7 cellular contexts compared by ENCODE assay signal in genomic region chr2:176582990-176583481, GRCh38.
DNase-seq lines count a peak whose midpoint lies in the region; ATAC-seq and TF ChIP-seq lines count a peak whose summit lies in the region.

No MANE protein-coding gene starts in this region.

- no peak for TF ChIP-seq EP300 in gastroesophageal sphincter (IDR thresholded peaks at IDR 0.05)

- BruUV-seq in HCT116 (replicated peaks; lab: Mats Ljungman, UMichigan): no TSS peak

- peaks cover 14% of the 10 kb centered on the region for H3K27me3 Mint-ChIP-seq in activated CD4-positive, alpha-beta memory T cell treated with anti-CD3 and anti-CD28 coated beads for 36 hours

- H3K36me3 Mint-ChIP-seq in activated CD4-positive, alpha-beta memory T cell treated with anti-CD3 and anti-CD28 coated beads for 36 hours: no peaks in the 10 kb centered on the region

- peak overlapping the region; percentile 62 for H3K4me2 ChIP-seq in HCT116 (ENCODE audit: low read length)

- RAD21 ChIA-PET in HCT116 (lab: Charles Lee; ENCODE audit: low non-redundant PET in 1 of 2, low total read pairs in 2 of 2, uncharacterized antibody in 2 of 2, unreplicated experiment in 2 of 2): interaction anchor here (1.0 to 1.6 kb wide), 2 partner anchors 28 to 29 kb away, joined by 3 to 5 read pairs; no protein-coding TSS in a partner anchor

- TF ChIP-seq POLR2A in HCT116 (IDR thresholded peaks at IDR 0.05; ENCODE audit: borderline replicate concordance, extremely low read depth, insufficient read depth, insufficient read length) (no peak), gastroesophageal sphincter (IDR thresholded peaks at IDR 0.05) (no peak)

- H3K4me3 Mint-ChIP-seq in activated CD4-positive, alpha-beta memory T cell treated with anti-CD3 and anti-CD28 coated beads for 36 hours: no peak overlapping the region

- H3K27me3 ChIP-seq in HCT116 (ENCODE audit: insufficient read depth, low read length) (no peaks in the 10 kb centered on the region), RWPE2 (ENCODE audit: insufficient read depth, poor library complexity, severe bottlenecking) (no peaks in the 10 kb centered on the region), gastroesophageal sphincter (peaks cover 5% of the 10 kb centered on the region)

- no peak overlapping the region for H3K27ac Mint-ChIP-seq in activated CD4-positive, alpha-beta memory T cell treated with anti-CD3 and anti-CD28 coated beads for 36 hours

- H2AFZ ChIP-seq in HCT116 (ENCODE audit: low read depth, low read length, poor library complexity, severe bottlenecking): peak overlapping the region; percentile 69

- TF ChIP-seq RAD21 in HCT116 (IDR thresholded peaks at IDR 0.05; ENCODE audit: low read depth): no peak

- TF ChIP-seq CTCF in HCT116 (IDR thresholded peaks at IDR 0.05 in 2 of 3, conservative IDR thresholded peaks at IDR 0.05 in 1 of 3; ENCODE audit: borderline replicate concordance in 1 of 3, insufficient read depth in 1 of 3, low read depth in 2 of 3, low read length in 2 of 3) (no peak), RWPE2 (IDR thresholded peaks at IDR 0.05; ENCODE audit: poor library complexity, severe bottlenecking) (no peak), gastroesophageal sphincter (IDR thresholded peaks at IDR 0.05) (no peak)

- peak; percentile 65 for DNase-seq in HCT116 (ENCODE audit: low read depth, low spot score)
- peak; percentile 65 for DNase-seq in RWPE2 (ENCODE audit: low spot score)
- peak; percentile 31 for DNase-seq in smooth muscle cell of the brain vasculature (ENCODE audit: low read depth, low spot score)
- no peak for DNase-seq in activated CD4-positive, CD25-positive, alpha-beta regulatory T cell treated with anti-CD3 and anti-CD28 coated beads, Interleukin-2, amount 50 U/mL, for 72 hours
- no peak for DNase-seq in cortex of kidney (lab: John Stamatoyannopoulos, UW)
- DNase-seq in activated CD4-positive, alpha-beta memory T cell treated with anti-CD3 and anti-CD28 coated beads for 36 hours: no peak

- H3K9me2 ChIP-seq in HCT116 (ENCODE audit: insufficient read depth): no peaks in the 10 kb centered on the region

- no peaks in the 10 kb centered on the region for H4K20me1 ChIP-seq in HCT116 (ENCODE audit: insufficient read depth)

- H3K36me3 ChIP-seq in HCT116 (ENCODE audit: control insufficient read depth in 1 of 2, insufficient read depth in 2 of 2, low read length in 2 of 2) (no peaks in the 10 kb centered on the region), RWPE2 (ENCODE audit: low read depth) (no peaks in the 10 kb centered on the region), gastroesophageal sphincter (no peaks in the 10 kb centered on the region)

- H3K9me3 ChIP-seq in HCT116 (ENCODE audit: control insufficient read depth in 1 of 2, insufficient read depth in 1 of 2, low read depth in 1 of 2, low read length in 2 of 2) (no peaks in the 10 kb centered on the region), RWPE2 (ENCODE audit: severe bottlenecking) (no peaks in the 10 kb centered on the region), gastroesophageal sphincter (no peaks in the 10 kb centered on the region)

- 10 to 27% methylated on average over 2 of the region's 2 CpGs for WGBS in gastroesophageal sphincter (ENCODE audit: low coverage in 1 of 2), 2 donors

- no peak overlapping the region for H3K27ac ChIP-seq in HCT116 (ENCODE audit: low read depth, low read length)
- H3K27ac ChIP-seq in RWPE2 (ENCODE audit: poor library complexity, severe bottlenecking): peak overlapping the region; percentile 83
- H3K27ac ChIP-seq in gastroesophageal sphincter: no peak overlapping the region

- H3K4me1 ChIP-seq in HCT116 (ENCODE audit: control insufficient read depth in 1 of 2, insufficient read depth in 2 of 2, low read length in 2 of 2): peaks cover 13 to 24% of the 10 kb centered on the region in 2 experiments; a peak in 3 of 4 replicates
- H3K4me1 ChIP-seq in RWPE2 (ENCODE audit: insufficient read depth, poor library complexity, severe bottlenecking): peaks cover 26% of the 10 kb centered on the region
- peaks cover 0 to 7% (median 0%) of the 10 kb centered on the region in 3 donors for H3K4me1 ChIP-seq in gastroesophageal sphincter

- no peak overlapping the region for H3K9ac ChIP-seq in HCT116 (ENCODE audit: low read length)

- H3K4me3 ChIP-seq in HCT116 (replicated peaks in 1 of 2; ENCODE audit: low read depth in 1 of 2, low read length in 2 of 2) (peak overlapping the region; percentile 14 to 40; a peak in 2 of 4 replicates), RWPE2 (ENCODE audit: severe bottlenecking) (no peak overlapping the region), gastroesophageal sphincter (no peak overlapping the region)

- POLR2A ChIA-PET in HCT116 (lab: Charles Lee): interaction anchor here (1.4 kb wide), 1 partner anchor 29 kb away, joined by 4 read pairs; no protein-coding TSS in a partner anchor
- POLR2A ChIA-PET in activated CD4-positive, alpha-beta memory T cell treated with anti-CD3 and anti-CD28 coated beads for 36 hours (lab: Charles Lee): no interaction called here

- CTCF ChIA-PET in HCT116 (lab: Charles Lee): interaction anchor here (0.7 to 1.5 kb wide), 3 partner anchors 8 to 456 kb away, joined by 3 to 12 read pairs (median 3); no protein-coding TSS in a partner anchor
- CTCF ChIA-PET in activated CD4-positive, alpha-beta memory T cell treated with anti-CD3 and anti-CD28 coated beads for 36 hours (lab: Charles Lee): no interaction called here

- ATAC-seq in HCT116: peak; percentile 98
- peak; percentile 97 for ATAC-seq in RWPE2 (ENCODE audit: low read depth)
- peak; percentile 57 for ATAC-seq in gastroesophageal sphincter

- no peaks in the 10 kb centered on the region for H3K4me1 Mint-ChIP-seq in activated CD4-positive, alpha-beta memory T cell treated with anti-CD3 and anti-CD28 coated beads for 36 hours (ENCODE audit: low read depth)

- H3K79me2 ChIP-seq in HCT116 (ENCODE audit: insufficient read depth, low read length): no peaks in the 10 kb centered on the region

- no peaks in the 10 kb centered on the region for H3K9me3 Mint-ChIP-seq in activated CD4-positive, alpha-beta memory T cell treated with anti-CD3 and anti-CD28 coated beads for 36 hours

- intact Hi-C loops in HCT116 (cut with micrococcal nuclease): no loop called here
- intact Hi-C loops in activated CD4-positive, alpha-beta memory T cell treated with anti-CD3 and anti-CD28 coated beads for 36 hours (cut with micrococcal nuclease): no loop called here

TF ChIP-seq in HCT116, 20 proteins besides CTCF, POLR2A, EP300 and RAD21:
- TF ChIP-seq JUND (IDR thresholded peaks at IDR 0.05) (peak; percentile 91), FOSL1 (IDR thresholded peaks at IDR 0.05; ENCODE audit: low read depth) (peak; percentile 97), CBX3 (IDR thresholded peaks at IDR 0.05; ENCODE audit: low read depth) (0 out of 2 replicates have a peak, but pooled peaks have one; percentile 50), POLR2AphosphoS5 (IDR thresholded peaks at IDR 0.05; ENCODE audit: low read depth, low read length) (0 out of 2 replicates have a peak, but pooled peaks have one; percentile 22), ZBTB33 (IDR thresholded peaks at IDR 0.05; ENCODE audit: extremely low read depth, insufficient replicate concordance, low read length) (no peak), ZFX (IDR thresholded peaks at IDR 0.05) (no peak), ZNF274 (IDR thresholded peaks at IDR 0.05; ENCODE audit: low read depth, low read length) (no peak), SP1 (IDR thresholded peaks at IDR 0.05; ENCODE audit: low read depth) (peak; percentile 65), SRF (IDR thresholded peaks at IDR 0.05; ENCODE audit: low read depth) (peak; percentile 76), TCF7L2 (IDR thresholded peaks at IDR 0.05; ENCODE audit: borderline replicate concordance, extremely low read depth, insufficient read depth, insufficient read length) (peak; percentile 21), ATF3 (IDR thresholded peaks at IDR 0.05) (peak; percentile 30; the same call in 1 of the 2 replicates), SIN3A (IDR thresholded peaks at IDR 0.05; ENCODE audit: low read depth) (peak; percentile 54; the same call in 1 of the 2 replicates), YY1 (IDR thresholded peaks at IDR 0.05; ENCODE audit: extremely low read depth, insufficient replicate concordance, low read depth, low read length) (peak; percentile 57), EZH2 (IDR thresholded peaks at IDR 0.05) (no peak), CEBPB (IDR thresholded peaks at IDR 0.05; ENCODE audit: low read depth) (peak; percentile 70; the same call in 1 of the 2 replicates)

Comparison
In these comparisons a context has a peak if more than half of its experiments do, and no peak if none do; other contexts are left out.
1. DNase-seq: peak in HCT116 (single experiment), RWPE2 (single experiment) and smooth muscle cell of the brain vasculature (single experiment); none in activated CD4-positive, CD25-positive, alpha-beta regulatory T cell treated with anti-CD3 and anti-CD28 coated beads, Interleukin-2, amount 50 U/mL, for 72 hours (single experiment), cortex of kidney (single experiment) and activated CD4-positive, alpha-beta memory T cell treated with anti-CD3 and anti-CD28 coated beads for 36 hours (single experiment).
2. H3K4me3 ChIP-seq: peak in HCT116 (2 of 2); none in RWPE2 (single experiment) and gastroesophageal sphincter (0 of 2).
3. Peak in every context shown above with its lines, with median percentiles within 50 percentile points of each other: ATAC-seq.